ENCODE assay signal across 10 cellular contexts in the genomic region with DNA sequence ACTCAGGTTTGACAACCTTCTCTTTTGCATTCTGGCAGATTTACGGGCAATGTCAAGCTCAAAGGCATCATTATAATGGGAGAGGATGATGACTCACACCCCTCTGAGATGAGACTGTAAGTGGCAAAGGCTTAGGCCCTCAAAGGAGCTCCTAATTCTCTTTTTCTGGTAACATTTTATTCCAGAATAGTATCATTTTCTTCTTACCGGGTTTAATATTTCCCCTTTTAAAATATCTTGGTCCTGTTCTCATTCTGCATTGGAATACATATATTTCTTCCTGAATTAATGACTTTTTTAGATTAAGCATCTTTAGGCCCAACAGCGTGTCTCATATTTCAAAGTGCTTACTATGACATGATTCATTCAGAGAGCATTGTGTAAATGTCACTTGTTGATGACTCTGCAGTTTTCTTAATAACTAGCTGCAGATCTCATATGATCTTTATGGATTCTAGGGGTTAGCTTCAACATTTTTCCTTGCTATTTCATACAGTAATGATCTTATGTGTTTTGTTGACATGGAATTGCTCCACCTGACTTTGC. TPM values are rescaled to one million over a fixed set of nuclear protein-coding genes. Genes with fewer than 3 reads are reported as not detected.
DNase-seq lines count a peak whose midpoint lies in the region; ATAC-seq and TF ChIP-seq lines count a peak whose summit lies in the region.
"Had no signal": no experiment of that assay in that cellular context is flagged by ENCODE, and none has a peak within 500 bp of the region (broad histone marks: within the 10 kb centered on the region; RNA-seq: fewer than 3 reads in every experiment).

No MANE protein-coding gene starts in this region.

- no peaks in the 10 kb centered on the region for H3K9me3 Mint-ChIP-seq in GM23338
- H3K9me3 Mint-ChIP-seq in activated T-helper 1 cell treated with anti-CD3 and anti-CD28 coated beads, Interleukin-12 subunit alpha, Interleukin-12 subunit beta, Interleukin-2, Interleukin-4 antibody, amounts not matched to agents 30 ng/mL and 10 ng/mL and 1 ng/mL, durations not matched to agents 14 hours and 24 hours and 36 hours = no peaks in the 10 kb centered on the region
- peaks cover 2% of the 10 kb centered on the region for H3K9me3 Mint-ChIP-seq in glutamatergic neuron (ENCODE audit: unreplicated experiment)

- H3K9me3 ChIP-seq in AG04450 (ENCODE audit: control insufficient read depth, insufficient read depth, low read length) = no peaks in the 10 kb centered on the region
- H3K9me3 ChIP-seq: transverse colon had no signal

- H3K79me2 ChIP-seq in GM23338 (replicated peaks; ENCODE audit: insufficient read depth) = peaks cover 65% of the 10 kb centered on the region

- H3K4me3 ChIP-seq in AG04450 (ENCODE audit: low read depth, low read length) (peak overlapping the region; percentile 85), GM23338 (peak overlapping the region; percentile 97)

- peaks cover 23% of the 10 kb centered on the region for H3K36me3 ChIP-seq in GM23338 (ENCODE audit: insufficient read depth)

- no peak overlapping the region for H2AFZ ChIP-seq in GM23338

- H3K27ac Mint-ChIP-seq in GM23338 = no peak overlapping the region
- H3K27ac Mint-ChIP-seq in activated T-helper 1 cell treated with anti-CD3 and anti-CD28 coated beads, Interleukin-12 subunit alpha, Interleukin-12 subunit beta, Interleukin-2, Interleukin-4 antibody, amounts not matched to agents 30 ng/mL and 10 ng/mL and 1 ng/mL, durations not matched to agents 14 hours and 24 hours and 36 hours = peak overlapping the region; percentile 69
- H3K27ac Mint-ChIP-seq in glutamatergic neuron (ENCODE audit: unreplicated experiment) = no peak overlapping the region

- DNase-seq in AG04450 (ENCODE audit: low read depth, low spot score) (no peak), GM23338 (ENCODE audit: low spot score) (no peak), glutamatergic neuron (no peak), GM10266 (ENCODE audit: extremely low spot score) (no peak), GM13976 (ENCODE audit: low spot score) (no peak), NCI-H2196 treated with DMSO at 0.1 percent for 48 hours (lab: John Stamatoyannopoulos, UW; ENCODE audit: unreplicated experiment) (no peak)
- DNase-seq in activated T-helper 1 cell treated with anti-CD3 and anti-CD28 coated beads, Interleukin-12 subunit alpha, Interleukin-12 subunit beta, Interleukin-2, Interleukin-4 antibody, amounts not matched to agents 30 ng/mL and 10 ng/mL and 1 ng/mL, durations not matched to agents 14 hours and 24 hours and 36 hours (ENCODE audit: low spot score) = no peak
- DNase-seq: occipital lobe, transverse colon had no signal

- intact Hi-C loops in activated T-helper 1 cell treated with anti-CD3 and anti-CD28 coated beads, Interleukin-12 subunit alpha, Interleukin-12 subunit beta, Interleukin-2, Interleukin-4 antibody, amounts not matched to agents 30 ng/mL and 10 ng/mL and 1 ng/mL, durations not matched to agents 14 hours and 24 hours and 36 hours (cut with micrococcal nuclease) = loop anchor here (5.0 to 10.0 kb wide), 2 partner anchors 38 to 435 kb away; partner anchors contain the start of genes ELOA and HNRNPR

- H3K36me3 Mint-ChIP-seq in GM23338 (ENCODE audit: low read depth) (peaks cover 33% of the 10 kb centered on the region), glutamatergic neuron (ENCODE audit: unreplicated experiment) (no peaks in the 10 kb centered on the region)
- peaks cover 22% of the 10 kb centered on the region for H3K36me3 Mint-ChIP-seq in activated T-helper 1 cell treated with anti-CD3 and anti-CD28 coated beads, Interleukin-12 subunit alpha, Interleukin-12 subunit beta, Interleukin-2, Interleukin-4 antibody, amounts not matched to agents 30 ng/mL and 10 ng/mL and 1 ng/mL, durations not matched to agents 14 hours and 24 hours and 36 hours (ENCODE audit: low read depth)

- peaks cover 4% of the 10 kb centered on the region; the same call in 1 of the 2 replicates for H3F3A ChIP-seq in GM23338 (replicated peaks; ENCODE audit: low read depth)

- ATAC-seq in GM23338 (no peak), HG02759 (IDR thresholded peaks at IDR 0.05; ENCODE audit: unreplicated experiment) (no peak)

- H3K9me2 ChIP-seq in GM23338 (ENCODE audit: insufficient read depth) = no peaks in the 10 kb centered on the region

- peaks cover 17% of the 10 kb centered on the region for H4K20me1 ChIP-seq in GM23338 (replicated peaks; ENCODE audit: insufficient read depth)

- peaks cover 4% of the 10 kb centered on the region for H3K27me3 Mint-ChIP-seq in GM23338 (ENCODE audit: insufficient read depth, low read depth, poor library complexity)
- no peaks in the 10 kb centered on the region for H3K27me3 Mint-ChIP-seq in activated T-helper 1 cell treated with anti-CD3 and anti-CD28 coated beads, Interleukin-12 subunit alpha, Interleukin-12 subunit beta, Interleukin-2, Interleukin-4 antibody, amounts not matched to agents 30 ng/mL and 10 ng/mL and 1 ng/mL, durations not matched to agents 14 hours and 24 hours and 36 hours (ENCODE audit: insufficient read depth)
- H3K27me3 Mint-ChIP-seq in glutamatergic neuron (ENCODE audit: unreplicated experiment) = no peaks in the 10 kb centered on the region

- H3K27me3 ChIP-seq in AG04450 (ENCODE audit: control insufficient read depth, insufficient read depth, low read length) = no peaks in the 10 kb centered on the region
- H3K27me3 ChIP-seq in GM23338 (ENCODE audit: insufficient read depth) = no peaks in the 10 kb centered on the region
- H3K27me3 ChIP-seq: transverse colon had no signal

- H3K27ac ChIP-seq in AG04450 (ENCODE audit: low read depth, low read length) (peak overlapping the region; percentile 12), GM23338 (ENCODE audit: low read depth) (no peak overlapping the region)

- in situ Hi-C loops in GM13976 (cut with MboI; ENCODE audit: low sequenced_read_pairs, unreplicated experiment) = no loop called here

- peak overlapping the region; percentile 95 for H3K4me2 ChIP-seq in GM23338

- POLR2A ChIA-PET in AG04450 (lab: Yijun Ruan, JAX) = interaction anchor here (0.7 to 1.3 kb wide), 6 partner anchors 10 to 89 kb away, joined by 3 to 11 read pairs (median 3); partner anchors contain the start of genes HMGCL, LYPLA2 and RPL11

- peak overlapping the region; percentile 96 for H3K4me3 Mint-ChIP-seq in GM23338
- H3K4me3 Mint-ChIP-seq in activated T-helper 1 cell treated with anti-CD3 and anti-CD28 coated beads, Interleukin-12 subunit alpha, Interleukin-12 subunit beta, Interleukin-2, Interleukin-4 antibody, amounts not matched to agents 30 ng/mL and 10 ng/mL and 1 ng/mL, durations not matched to agents 14 hours and 24 hours and 36 hours = peak overlapping the region; percentile 95
- peak overlapping the region; percentile 80 for H3K4me3 Mint-ChIP-seq in glutamatergic neuron (ENCODE audit: unreplicated experiment)

- peaks cover 13% of the 10 kb centered on the region for H3K4me1 Mint-ChIP-seq in GM23338
- peaks cover 29% of the 10 kb centered on the region for H3K4me1 Mint-ChIP-seq in activated T-helper 1 cell treated with anti-CD3 and anti-CD28 coated beads, Interleukin-12 subunit alpha, Interleukin-12 subunit beta, Interleukin-2, Interleukin-4 antibody, amounts not matched to agents 30 ng/mL and 10 ng/mL and 1 ng/mL, durations not matched to agents 14 hours and 24 hours and 36 hours (ENCODE audit: low read depth)
- H3K4me1 Mint-ChIP-seq in glutamatergic neuron (ENCODE audit: low read depth, unreplicated experiment) = peaks cover 11% of the 10 kb centered on the region

- no peak for TF ChIP-seq CTCF in AG04450 (IDR thresholded peaks at IDR 0.05; ENCODE audit: low read depth, low read length)
- TF ChIP-seq CTCF in GM23338 (conservative IDR thresholded peaks at IDR 0.05; ENCODE audit: low read depth in 2 of 2) = no peak
- TF ChIP-seq CTCF in glutamatergic neuron (IDR thresholded peaks at IDR 0.05; ENCODE audit: partially characterized antibody, unreplicated experiment) = no peak
- TF ChIP-seq CTCF in GM10266 (IDR thresholded peaks at IDR 0.05; ENCODE audit: control insufficient read depth, insufficient read depth, low read depth, missing control alignments) = no peak
- no peak for TF ChIP-seq CTCF in GM13976 (IDR thresholded peaks at IDR 0.05; ENCODE audit: borderline replicate concordance, control extremely low read depth, extremely low read depth, insufficient read depth, missing control alignments)

- CTCF ChIA-PET in AG04450 (lab: Charles Lee) = interaction anchor here (0.8 to 1.8 kb wide), 4 partner anchors 9 to 136 kb away, joined by 3 to 11 read pairs (median 3); partner anchors contain the start of gene RPL11

- H3K4me1 ChIP-seq in GM23338 (ENCODE audit: insufficient read depth) = peaks cover 18% of the 10 kb centered on the region; the same call in 1 of the 2 replicates

RNA-seq across cellular contexts. Expression of gene PITHD1, which starts 1.7 kb away (rescaled TPM):
- polyA plus RNA-seq in AG04450 (2011; rRNA removed) (32.4 and 41.1 TPM in 2 replicates), GM23338 (2016; fragmentation: Nextera tagmentation; extraction: Ambion mirVana) (52.2 and 52.9 TPM in 2 replicates)
- 7.8 and 8.3 TPM in 2 replicates for polyA minus RNA-seq in AG04450 (2011; rRNA and poly(A)+ RNA removed)
- total RNA-seq in GM23338 (2014; rRNA removed; shearing (Covaris generic)) = 90.7 and 99.0 TPM in 2 replicates
- total RNA-seq in activated T-helper 1 cell treated with anti-CD3 and anti-CD28 coated beads, Interleukin-12 subunit alpha, Interleukin-12 subunit beta, Interleukin-2, Interleukin-4 antibody, amounts not matched to agents 30 ng/mL and 10 ng/mL and 1 ng/mL, durations not matched to agents 14 hours and 24 hours and 36 hours = 83.2 and 83.4 TPM in 2 replicates
- total RNA-seq in glutamatergic neuron (ENCODE audit: unreplicated experiment) = 35.0 TPM

RNA-seq across cellular contexts. Expression of gene LYPLA2, which starts 11.0 kb away (rescaled TPM):
- polyA plus RNA-seq in AG04450 (2011; rRNA removed) (27.1 and 37.8 TPM in 2 replicates), GM23338 (2016; fragmentation: Nextera tagmentation; extraction: Ambion mirVana) (100 and 102 TPM in 2 replicates)
- 28.3 and 39.5 TPM in 2 replicates for polyA minus RNA-seq in AG04450 (2011; rRNA and poly(A)+ RNA removed)
- 180 and 204 TPM in 2 replicates for total RNA-seq in GM23338 (2014; rRNA removed; shearing (Covaris generic))
- total RNA-seq in activated T-helper 1 cell treated with anti-CD3 and anti-CD28 coated beads, Interleukin-12 subunit alpha, Interleukin-12 subunit beta, Interleukin-2, Interleukin-4 antibody, amounts not matched to agents 30 ng/mL and 10 ng/mL and 1 ng/mL, durations not matched to agents 14 hours and 24 hours and 36 hours = 91.4 and 96.1 TPM in 2 replicates
- 191 TPM for total RNA-seq in glutamatergic neuron (ENCODE audit: unreplicated experiment)

RNA-seq across cellular contexts. Expression of gene GALE, which starts 20.7 kb away (rescaled TPM):
- polyA plus RNA-seq in AG04450 (2011; rRNA removed) = 19.2 and 21.0 TPM in 2 replicates
- polyA minus RNA-seq in AG04450 (2011; rRNA and poly(A)+ RNA removed) = 13.9 and 16.1 TPM in 2 replicates
- total RNA-seq in GM23338 (2014; rRNA removed; shearing (Covaris generic)) = 31.7 and 34.6 TPM in 2 replicates
- 28.1 and 30.1 TPM in 2 replicates for polyA plus RNA-seq in GM23338 (2016; fragmentation: Nextera tagmentation; extraction: Ambion mirVana)
- total RNA-seq in activated T-helper 1 cell treated with anti-CD3 and anti-CD28 coated beads, Interleukin-12 subunit alpha, Interleukin-12 subunit beta, Interleukin-2, Interleukin-4 antibody, amounts not matched to agents 30 ng/mL and 10 ng/mL and 1 ng/mL, durations not matched to agents 14 hours and 24 hours and 36 hours = 62.4 and 63.4 TPM in 2 replicates
- total RNA-seq in glutamatergic neuron (ENCODE audit: unreplicated experiment) = 32.6 TPM

RNA-seq across cellular contexts. Expression of gene ELOA, which starts 36.6 kb away (rescaled TPM):
- polyA plus RNA-seq in AG04450 (2011; rRNA removed) = 27.5 and 30.8 TPM in 2 replicates
- polyA minus RNA-seq in AG04450 (2011; rRNA and poly(A)+ RNA removed) = 29.7 and 31.1 TPM in 2 replicates
- total RNA-seq in GM23338 (2014; rRNA removed; shearing (Covaris generic)) = 38.1 and 49.1 TPM in 2 replicates
- 55.7 and 57.7 TPM in 2 replicates for polyA plus RNA-seq in GM23338 (2016; fragmentation: Nextera tagmentation; extraction: Ambion mirVana)
- total RNA-seq in activated T-helper 1 cell treated with anti-CD3 and anti-CD28 coated beads, Interleukin-12 subunit alpha, Interleukin-12 subunit beta, Interleukin-2, Interleukin-4 antibody, amounts not matched to agents 30 ng/mL and 10 ng/mL and 1 ng/mL, durations not matched to agents 14 hours and 24 hours and 36 hours = 54.5 and 55.2 TPM in 2 replicates
- total RNA-seq in glutamatergic neuron (ENCODE audit: unreplicated experiment) = 40.6 TPM

RNA-seq across cellular contexts. Expression of gene HMGCL, which starts 45.3 kb away (rescaled TPM):
- 38.8 and 39.5 TPM in 2 replicates for polyA plus RNA-seq in AG04450 (2011; rRNA removed)
- polyA minus RNA-seq in AG04450 (2011; rRNA and poly(A)+ RNA removed) = 20.2 and 28.0 TPM in 2 replicates
- 13.7 and 16.9 TPM in 2 replicates for total RNA-seq in GM23338 (2014; rRNA removed; shearing (Covaris generic))
- polyA plus RNA-seq in GM23338 (2016; fragmentation: Nextera tagmentation; extraction: Ambion mirVana) = 9.1 and 11.6 TPM in 2 replicates
- total RNA-seq in activated T-helper 1 cell treated with anti-CD3 and anti-CD28 coated beads, Interleukin-12 subunit alpha, Interleukin-12 subunit beta, Interleukin-2, Interleukin-4 antibody, amounts not matched to agents 30 ng/mL and 10 ng/mL and 1 ng/mL, durations not matched to agents 14 hours and 24 hours and 36 hours = 18.5 and 19.9 TPM in 2 replicates
- total RNA-seq in glutamatergic neuron (ENCODE audit: unreplicated experiment) = 19.4 TPM
